Comparison of ENCODE assay signal across 8 cellular contexts in the genomic region with DNA sequence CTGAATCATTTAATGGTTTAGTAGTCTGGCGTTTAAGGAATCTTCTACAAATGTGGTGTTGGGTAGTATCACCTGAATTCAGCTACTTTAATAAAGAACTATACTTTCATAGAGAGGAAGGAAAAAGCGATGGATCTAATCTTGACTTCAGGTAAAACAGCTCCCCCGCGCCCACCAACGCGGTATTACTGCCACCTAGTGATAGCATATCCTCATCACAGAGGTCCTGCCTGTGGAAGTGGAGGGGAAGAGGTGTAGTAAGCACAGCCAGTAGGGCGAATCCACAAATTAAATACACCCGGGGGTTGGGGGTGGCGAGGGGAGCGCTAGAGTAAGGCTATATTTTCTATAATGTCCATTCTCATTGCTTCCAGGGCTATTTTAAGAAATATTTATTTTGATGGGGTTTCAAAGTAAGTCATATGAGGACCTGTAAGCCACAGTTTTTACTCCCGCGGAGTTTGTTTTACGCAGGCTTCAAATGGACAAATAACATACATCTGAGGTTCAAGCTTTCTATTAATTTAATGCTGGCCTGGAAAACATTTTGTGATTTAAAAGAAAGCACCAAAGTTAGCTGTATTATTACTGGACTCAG.
DNase-seq lines count a peak whose midpoint lies in the region; ATAC-seq and TF ChIP-seq lines count a peak whose summit lies in the region.

No MANE protein-coding gene starts in this region.

- no peak overlapping the region for H3K4me3 Mint-ChIP-seq in memory B cell

- H3K4me1 Mint-ChIP-seq in memory B cell, result peaks cover 14% of the 10 kb centered on the region

- H3K36me3 Mint-ChIP-seq in memory B cell, result no peaks in the 10 kb centered on the region

- H3K27ac Mint-ChIP-seq in memory B cell, result no peak overlapping the region

- ATAC-seq in HG02763 (IDR thresholded peaks at IDR 0.05; ENCODE audit: unreplicated experiment) (peak; percentile 77), memory B cell (ENCODE audit: low read depth) (peak; percentile 97)

- no peaks in the 10 kb centered on the region for H3K9me3 Mint-ChIP-seq in memory B cell

- DNase-seq in activated gamma-delta T cell treated with Interleukin-2 at 50 U/mL for 16 hours, result peak; percentile 65
- no peak for DNase-seq in activated gamma-delta T cell (lab: John Stamatoyannopoulos, UW)
- peak; percentile 27 for DNase-seq in NCI-H2029 (lab: John Stamatoyannopoulos, UW)
- peak; percentile 60 for DNase-seq in activated CD4-positive, alpha-beta T cell treated with anti-CD3 and anti-CD28 coated beads for 1 hour
- DNase-seq in choroid plexus epithelial cell (ENCODE audit: low read depth), result peak; percentile 60
- peak; percentile 55 to 69 for DNase-seq in memory B cell (ENCODE audit: low spot score in 2 of 2)
- peak; percentile 25 to 47 for DNase-seq in stimulated activated CD8-positive, alpha-beta memory T cell treated with anti-CD3 and anti-CD28 coated beads, Interleukin-7, amount 100 ng/mL, for 48 hours (ENCODE audit: extremely low read depth in 1 of 2, low read depth in 1 of 2)

- peaks cover 2% of the 10 kb centered on the region for H3K27me3 Mint-ChIP-seq in memory B cell

- H3K4me3 ChIP-seq in choroid plexus epithelial cell (ENCODE audit: low read depth, low read length), result no peak overlapping the region

- peak; percentile 74 for TF ChIP-seq CTCF in choroid plexus epithelial cell (conservative IDR thresholded peaks at IDR 0.05; ENCODE audit: low read depth, low read length)
